ENCODE assay signal across 1 cellular context in the genomic region with DNA sequence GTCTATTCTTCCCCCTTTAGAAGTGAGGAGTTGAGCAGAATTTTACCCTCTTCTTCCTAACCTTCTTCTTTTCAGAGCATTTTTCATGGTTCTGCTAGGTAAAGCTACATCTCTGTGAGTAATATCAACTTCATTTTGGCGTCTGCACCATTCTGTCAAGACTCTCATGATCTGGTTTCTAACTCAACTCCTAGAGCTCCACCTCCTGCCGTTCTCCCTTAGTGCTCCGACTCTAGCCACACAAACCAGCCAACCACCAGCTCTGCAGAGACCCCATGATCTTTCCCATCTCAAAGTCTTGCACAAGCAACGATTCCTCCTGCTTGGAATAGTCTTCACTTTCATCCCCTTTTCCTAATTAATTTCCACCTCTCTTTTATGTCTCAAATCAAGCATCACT.
TF ChIP-seq lines count a peak whose summit lies in the region.

No MANE protein-coding gene starts in this region.

TF ChIP-seq in GM23338, 12 proteins besides CTCF, POLR2A, EP300 and RAD21 (continued from another document):
- TF ChIP-seq, protein P1, sequence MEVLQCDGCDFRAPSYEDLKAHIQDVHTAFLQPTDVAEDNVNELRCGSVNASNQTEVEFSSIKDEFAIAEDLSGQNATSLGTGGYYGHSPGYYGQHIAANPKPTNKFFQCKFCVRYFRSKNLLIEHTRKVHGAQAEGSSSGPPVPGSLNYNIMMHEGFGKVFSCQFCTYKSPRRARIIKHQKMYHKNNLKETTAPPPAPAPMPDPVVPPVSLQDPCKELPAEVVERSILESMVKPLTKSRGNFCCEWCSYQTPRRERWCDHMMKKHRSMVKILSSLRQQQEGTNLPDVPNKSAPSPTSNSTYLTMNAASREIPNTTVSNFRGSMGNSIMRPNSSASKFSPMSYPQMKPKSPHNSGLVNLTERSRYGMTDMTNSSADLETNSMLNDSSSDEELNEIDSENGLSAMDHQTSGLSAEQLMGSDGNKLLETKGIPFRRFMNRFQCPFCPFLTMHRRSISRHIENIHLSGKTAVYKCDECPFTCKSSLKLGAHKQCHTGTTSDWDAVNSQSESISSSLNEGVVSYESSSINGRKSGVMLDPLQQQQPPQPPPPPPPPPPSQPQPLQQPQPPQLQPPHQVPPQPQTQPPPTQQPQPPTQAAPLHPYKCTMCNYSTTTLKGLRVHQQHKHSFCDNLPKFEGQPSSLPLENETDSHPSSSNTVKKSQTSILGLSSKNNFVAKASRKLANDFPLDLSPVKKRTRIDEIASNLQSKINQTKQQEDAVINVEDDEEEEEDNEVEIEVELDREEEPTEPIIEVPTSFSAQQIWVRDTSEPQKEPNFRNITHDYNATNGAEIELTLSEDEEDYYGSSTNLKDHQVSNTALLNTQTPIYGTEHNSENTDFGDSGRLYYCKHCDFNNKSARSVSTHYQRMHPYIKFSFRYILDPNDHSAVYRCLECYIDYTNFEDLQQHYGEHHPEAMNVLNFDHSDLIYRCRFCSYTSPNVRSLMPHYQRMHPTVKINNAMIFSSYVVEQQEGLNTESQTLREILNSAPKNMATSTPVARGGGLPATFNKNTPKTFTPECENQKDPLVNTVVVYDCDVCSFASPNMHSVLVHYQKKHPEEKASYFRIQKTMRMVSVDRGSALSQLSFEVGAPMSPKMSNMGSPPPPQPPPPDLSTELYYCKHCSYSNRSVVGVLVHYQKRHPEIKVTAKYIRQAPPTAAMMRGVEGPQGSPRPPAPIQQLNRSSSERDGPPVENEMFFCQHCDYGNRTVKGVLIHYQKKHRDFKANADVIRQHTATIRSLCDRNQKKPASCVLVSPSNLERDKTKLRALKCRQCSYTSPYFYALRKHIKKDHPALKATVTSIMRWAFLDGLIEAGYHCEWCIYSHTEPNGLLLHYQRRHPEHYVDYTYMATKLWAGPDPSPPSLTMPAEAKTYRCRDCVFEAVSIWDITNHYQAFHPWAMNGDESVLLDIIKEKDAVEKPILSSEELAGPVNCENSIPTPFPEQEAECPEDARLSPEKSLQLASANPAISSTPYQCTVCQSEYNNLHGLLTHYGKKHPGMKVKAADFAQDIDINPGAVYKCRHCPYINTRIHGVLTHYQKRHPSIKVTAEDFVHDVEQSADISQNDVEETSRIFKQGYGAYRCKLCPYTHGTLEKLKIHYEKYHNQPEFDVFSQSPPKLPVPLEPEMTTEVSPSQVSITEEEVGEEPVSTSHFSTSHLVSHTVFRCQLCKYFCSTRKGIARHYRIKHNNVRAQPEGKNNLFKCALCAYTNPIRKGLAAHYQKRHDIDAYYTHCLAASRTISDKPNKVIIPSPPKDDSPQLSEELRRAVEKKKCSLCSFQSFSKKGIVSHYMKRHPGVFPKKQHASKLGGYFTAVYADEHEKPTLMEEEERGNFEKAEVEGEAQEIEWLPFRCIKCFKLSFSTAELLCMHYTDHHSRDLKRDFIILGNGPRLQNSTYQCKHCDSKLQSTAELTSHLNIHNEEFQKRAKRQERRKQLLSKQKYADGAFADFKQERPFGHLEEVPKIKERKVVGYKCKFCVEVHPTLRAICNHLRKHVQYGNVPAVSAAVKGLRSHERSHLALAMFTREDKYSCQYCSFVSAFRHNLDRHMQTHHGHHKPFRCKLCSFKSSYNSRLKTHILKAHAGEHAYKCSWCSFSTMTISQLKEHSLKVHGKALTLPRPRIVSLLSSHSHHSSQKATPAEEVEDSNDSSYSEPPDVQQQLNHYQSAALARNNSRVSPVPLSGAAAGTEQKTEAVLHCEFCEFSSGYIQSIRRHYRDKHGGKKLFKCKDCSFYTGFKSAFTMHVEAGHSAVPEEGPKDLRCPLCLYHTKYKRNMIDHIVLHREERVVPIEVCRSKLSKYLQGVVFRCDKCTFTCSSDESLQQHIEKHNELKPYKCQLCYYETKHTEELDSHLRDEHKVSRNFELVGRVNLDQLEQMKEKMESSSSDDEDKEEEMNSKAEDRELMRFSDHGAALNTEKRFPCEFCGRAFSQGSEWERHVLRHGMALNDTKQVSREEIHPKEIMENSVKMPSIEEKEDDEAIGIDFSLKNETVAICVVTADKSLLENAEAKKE (CRISPR knock-in tag; IDR thresholded peaks at IDR 0.05), result no peak
- TF ChIP-seq ZNF331 (CRISPR knock-in tag; IDR thresholded peaks at IDR 0.05; ENCODE audit: low read depth) (no peak), NANOG (IDR thresholded peaks at IDR 0.05; ENCODE audit: borderline replicate concordance) (no peak), EZH2phosphoT487 (IDR thresholded peaks at IDR 0.05; ENCODE audit: unreplicated experiment) (no peak), STAT1 (IDR thresholded peaks at IDR 0.05; ENCODE audit: unreplicated experiment) (no peak), JUNB (IDR thresholded peaks at IDR 0.05; ENCODE audit: unreplicated experiment) (no peak), ZNF114 (CRISPR knock-in tag; IDR thresholded peaks at IDR 0.05) (no peak), EZH2 (IDR thresholded peaks at IDR 0.05; ENCODE audit: low read depth, unreplicated experiment) (no peak), CREB1 (CRISPR knock-in tag; IDR thresholded peaks at IDR 0.05; ENCODE audit: low read depth) (no peak)
